ENCODE assay signal across 16 cellular contexts in genomic region chr5:57878301-57878722, GRCh38.
DNase-seq lines count a peak whose midpoint lies in the region; ATAC-seq, FAIRE-seq and TF ChIP-seq lines count a peak whose summit lies in the region.
"Had no signal": no experiment of that assay in that cellular context is flagged by ENCODE, and none has a peak within 500 bp of the region (broad histone marks: within the 10 kb centered on the region; RNA-seq: fewer than 3 reads in every experiment).

No MANE protein-coding gene starts in this region.

- no peak overlapping the region for H3K4me3 ChIP-seq in SK-N-SH (ENCODE audit: low read depth in 2 of 2, low read length in 1 of 2)
- H3K4me3 ChIP-seq in astrocyte (ENCODE audit: insufficient read depth, low read depth, low read length), result no peak overlapping the region
- H3K4me3 ChIP-seq: K562 had no signal

- TF ChIP-seq RAD21 in SK-N-SH (IDR thresholded peaks at IDR 0.05; ENCODE audit: low read length), result no peak

- H3K79me2 ChIP-seq in SK-N-SH (ENCODE audit: insufficient read depth), result no peaks in the 10 kb centered on the region
- H3K79me2 ChIP-seq in astrocyte (ENCODE audit: insufficient read depth, low read length), result no peaks in the 10 kb centered on the region

- H3K4me3 Mint-ChIP-seq in astrocyte (ENCODE audit: unreplicated experiment) (no peak overlapping the region), mesothelial cell of epicardium (peak overlapping the region; percentile 29)
- H3K4me3 Mint-ChIP-seq: CD14-positive monocyte had no signal

- no peak for DNase-seq in SK-N-SH
- peak; percentile 43 for DNase-seq in astrocyte (ENCODE audit: low read depth)
- DNase-seq in mesothelial cell of epicardium (ENCODE audit: low spot score in 2 of 2, unreplicated experiment in 2 of 2), result no peak
- no peak for DNase-seq in activated CD8-positive, alpha-beta memory T cell treated with anti-CD3 and anti-CD28 coated beads, Interleukin-2, amount 50 U/mL, for 4 hours
- no peak for DNase-seq in AG08396 (ENCODE audit: low spot score)
- no peak for DNase-seq in omental fat pad (ENCODE audit: low spot score)
- no peak for DNase-seq in NCI-H2171 (lab: John Stamatoyannopoulos, UW)
- DNase-seq: NCI-H1105, NCI-H146, NCI-H2029, NCI-H226, SHP77 had no signal

- H3K27me3 ChIP-seq in SK-N-SH (ENCODE audit: insufficient read depth), result no peaks in the 10 kb centered on the region
- H3K27me3 ChIP-seq in astrocyte (ENCODE audit: insufficient read depth, low read length), result no peaks in the 10 kb centered on the region

- 93% methylated on average over 4 of the region's 4 CpGs for WGBS in SK-N-SH (ENCODE audit: low lambda C conversion rate)

- H3K9me2 ChIP-seq in SK-N-SH, result no peaks in the 10 kb centered on the region

- H3K4me2 ChIP-seq in SK-N-SH, result no peak overlapping the region
- H3K4me2 ChIP-seq in astrocyte (ENCODE audit: low read length), result peak overlapping the region; percentile 3

- no peaks in the 10 kb centered on the region for H3K36me3 ChIP-seq in SK-N-SH (replicated peaks in 1 of 2; ENCODE audit: control insufficient read depth in 1 of 2, insufficient read depth in 2 of 2, low read length in 1 of 2)
- no peaks in the 10 kb centered on the region for H3K36me3 ChIP-seq in astrocyte (ENCODE audit: insufficient read depth, low read length)

- H3K9ac ChIP-seq in SK-N-SH (no peak overlapping the region), astrocyte (ENCODE audit: low read length) (no peak overlapping the region)

- no peaks in the 10 kb centered on the region for H3F3A ChIP-seq in SK-N-SH (replicated peaks; ENCODE audit: insufficient read depth)

- H3K36me3 Mint-ChIP-seq in astrocyte (ENCODE audit: low read depth, unreplicated experiment) (no peaks in the 10 kb centered on the region), mesothelial cell of epicardium (peaks cover 1% of the 10 kb centered on the region)
- H3K36me3 Mint-ChIP-seq: CD14-positive monocyte had no signal

- no peak for FAIRE-seq in astrocyte (lab: Jason Lieb, UNC)
- FAIRE-seq: H54, K562 had no signal

- no peaks in the 10 kb centered on the region for H3K9me3 Mint-ChIP-seq in astrocyte (ENCODE audit: unreplicated experiment)
- H3K9me3 Mint-ChIP-seq in mesothelial cell of epicardium, result no peaks in the 10 kb centered on the region

- H3K27me3 Mint-ChIP-seq in astrocyte (ENCODE audit: low read depth, unreplicated experiment) (peaks cover 1% of the 10 kb centered on the region), mesothelial cell of epicardium (ENCODE audit: low read depth) (no peaks in the 10 kb centered on the region)

- H3K4me1 ChIP-seq in SK-N-SH (ENCODE audit: control insufficient read depth in 1 of 2, insufficient read depth in 2 of 2, low read depth in 1 of 2, low read length in 1 of 2) (no peaks in the 10 kb centered on the region), astrocyte (ENCODE audit: insufficient read depth, low read length) (no peaks in the 10 kb centered on the region)

- H3K4me1 Mint-ChIP-seq in astrocyte (ENCODE audit: low read depth, unreplicated experiment) (peaks cover 6% of the 10 kb centered on the region), mesothelial cell of epicardium (peaks cover 46% of the 10 kb centered on the region)
- H3K4me1 Mint-ChIP-seq: CD14-positive monocyte had no signal

- POLR2A ChIA-PET in SK-N-SH (lab: Yijun Ruan, JAX), result no interaction called here

- peak overlapping the region; percentile 20 for H3K27ac Mint-ChIP-seq in astrocyte (ENCODE audit: unreplicated experiment)
- H3K27ac Mint-ChIP-seq in mesothelial cell of epicardium, result peak overlapping the region; percentile 88
- H3K27ac Mint-ChIP-seq: CD14-positive monocyte had no signal

- CTCF ChIA-PET in SK-N-SH (lab: Yijun Ruan, JAX), result interaction anchor here (0.9 to 2.8 kb wide), 5 partner anchors 9 to 580 kb away, joined by 3 to 10 read pairs (median 7); no protein-coding TSS in a partner anchor

- TF ChIP-seq CTCF in SK-N-SH (IDR thresholded peaks at IDR 0.05) (no peak), astrocyte (IDR thresholded peaks at IDR 0.05; ENCODE audit: insufficient read depth, low read depth, low read length) (no peak), mesothelial cell of epicardium (IDR thresholded peaks at IDR 0.05; ENCODE audit: unreplicated experiment) (no peak), omental fat pad (IDR thresholded peaks at IDR 0.05) (no peak)

- no peak for TF ChIP-seq EP300 in SK-N-SH (IDR thresholded peaks at IDR 0.05; ENCODE audit: borderline replicate concordance in 1 of 2, low read depth in 1 of 2, low read length in 1 of 2)

- no peak for ATAC-seq in SK-N-SH treated with all-trans-retinoic acid at 6 μM for 48 hours
- no peak for ATAC-seq in omental fat pad (ENCODE audit: low FRiP score)
- ATAC-seq: K562 had no signal

- H4K20me1 ChIP-seq in SK-N-SH (ENCODE audit: insufficient read depth), result no peaks in the 10 kb centered on the region
- H4K20me1 ChIP-seq in astrocyte (ENCODE audit: insufficient read depth, low read length), result no peaks in the 10 kb centered on the region

- H3K27ac ChIP-seq in SK-N-SH (ENCODE audit: low read depth in 2 of 2, low read length in 1 of 2) (no peak overlapping the region), astrocyte (ENCODE audit: low read depth, low read length) (no peak overlapping the region)

- H2AFZ ChIP-seq in SK-N-SH (ENCODE audit: low read depth) (peak overlapping the region; percentile 13; the same call in 1 of the 2 replicates), astrocyte (ENCODE audit: low read depth, low read length) (no peak overlapping the region)

- H3K9me3 ChIP-seq in SK-N-SH (no peaks in the 10 kb centered on the region), astrocyte (ENCODE audit: insufficient read depth, low read depth, low read length) (no peaks in the 10 kb centered on the region)

TF ChIP-seq in SK-N-SH, 30 proteins besides CTCF, POLR2A, EP300 and RAD21 (continues in another document):
- TF ChIP-seq GABPA (IDR thresholded peaks at IDR 0.05; ENCODE audit: low read depth) (no peak), TEAD4 (IDR thresholded peaks at IDR 0.05; ENCODE audit: borderline replicate concordance, insufficient read depth) (no peak), SMC3 (IDR thresholded peaks at IDR 0.05; ENCODE audit: low read depth, low read length) (no peak), YY1 (IDR thresholded peaks at IDR 0.05; ENCODE audit: low read depth) (no peak), CHD2 (IDR thresholded peaks at IDR 0.05; ENCODE audit: low read length, partially characterized antibody) (no peak), FOXM1 (IDR thresholded peaks at IDR 0.05; ENCODE audit: low read depth) (no peak), MEF2A (IDR thresholded peaks at IDR 0.05; ENCODE audit: borderline replicate concordance, low read depth) (no peak), MXI1 (IDR thresholded peaks at IDR 0.05; ENCODE audit: low read depth, low read length) (no peak), JUND (IDR thresholded peaks at IDR 0.05) (no peak), NRF1 (IDR thresholded peaks at IDR 0.05; ENCODE audit: low read depth, low read length) (no peak), SIN3A (IDR thresholded peaks at IDR 0.05; ENCODE audit: borderline replicate concordance, low read depth, low read length) (no peak), TCF12 (IDR thresholded peaks at IDR 0.05) (no peak), IRF3 (IDR thresholded peaks at IDR 0.05; ENCODE audit: low read depth, low read length) (no peak)

TF ChIP-seq in SK-N-SH treated with all-trans-retinoic acid at 6 μM for 48 hours, 23 proteins besides CTCF, POLR2A, EP300 and RAD21:
- TF ChIP-seq TCF4 (CRISPR knock-in tag; IDR thresholded peaks at IDR 0.05; ENCODE audit: borderline replicate concordance), result no peak
TF ChIP-seq in SK-N-SH treated with all-trans-retinoic acid at 6 μM for 48 hours: peak in this region for 0.
